ENCODE assay signal across 8 cellular contexts in the genomic region with DNA sequence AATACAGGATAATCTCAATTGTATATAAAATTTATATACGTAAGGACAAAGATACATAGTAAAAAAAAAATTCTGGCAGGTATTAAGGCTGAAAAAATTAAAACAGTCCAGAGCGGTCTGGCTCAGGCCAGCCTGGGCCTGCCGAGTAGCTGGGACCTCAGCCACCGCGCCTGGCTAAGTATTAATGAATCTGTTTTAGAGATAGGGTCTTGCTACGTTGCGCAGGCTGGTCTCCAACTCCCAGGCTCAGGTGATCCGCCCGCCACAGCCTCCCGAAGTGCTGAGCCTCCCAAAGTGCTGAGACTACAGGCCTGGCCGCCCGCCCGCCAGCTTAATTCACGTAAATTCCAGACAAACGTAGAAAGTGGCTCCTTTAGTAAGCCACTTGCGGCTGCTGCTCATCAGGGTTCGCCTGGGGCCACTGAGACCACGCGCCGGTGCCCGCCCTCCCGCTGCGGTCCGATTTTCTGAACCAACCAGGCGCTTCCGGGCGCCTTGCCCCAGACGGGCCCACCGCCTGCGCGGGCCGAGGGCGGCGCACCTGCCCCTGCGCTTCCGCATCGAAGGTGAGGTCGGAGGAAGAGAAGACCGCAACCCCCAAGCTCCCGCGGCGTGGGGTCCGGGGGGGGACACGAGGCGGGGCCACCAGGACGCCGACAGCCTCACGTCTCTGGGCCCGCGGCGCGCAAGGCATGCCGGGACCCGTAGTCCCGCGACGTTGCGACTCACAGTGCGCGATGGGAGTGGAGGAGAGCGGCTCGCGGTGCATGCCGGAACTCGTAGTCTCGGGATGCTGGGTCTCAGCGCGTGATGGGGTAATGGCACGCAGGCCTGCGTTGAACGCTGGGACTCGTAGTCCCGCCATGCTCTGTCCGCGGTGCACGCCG. TPM values are rescaled to one million over a fixed set of nuclear protein-coding genes. Genes with fewer than 3 reads are reported as not detected.
DNase-seq lines count a peak whose midpoint lies in the region; ATAC-seq and TF ChIP-seq lines count a peak whose summit lies in the region.

No MANE protein-coding gene starts in this region.

- H3K27ac Mint-ChIP-seq in T-helper 1 cell treated with Interleukin-12 subunit alpha and Interleukin-12 subunit beta and Interleukin-4 antibody, amounts not matched to agents 30 μg/mL and 1 μg/mL, for 36 hours = peak overlapping the region; percentile 99

- H3K9me3 ChIP-seq in upper lobe of left lung = no peaks in the 10 kb centered on the region

- peaks cover 25% of the 10 kb centered on the region for H3K36me3 Mint-ChIP-seq in T-helper 1 cell treated with Interleukin-12 subunit alpha and Interleukin-12 subunit beta and Interleukin-4 antibody, amounts not matched to agents 30 μg/mL and 1 μg/mL, for 36 hours (ENCODE audit: low read depth)

- peak in 3 of 4 donors; percentile 51 to 69 (median 67) for TF ChIP-seq POLR2A in upper lobe of left lung (IDR thresholded peaks at IDR 0.05)

- intact Hi-C loops in left cardiac atrium (cut with DNase I) = no loop called here
- intact Hi-C loops in posterior cingulate gyrus (cut with DNase I) = no loop called here

- peak; percentile 88 for DNase-seq in NCI-H1694 (lab: John Stamatoyannopoulos, UW)
- peak; percentile 76 to 100 (median 98) for DNase-seq in amygdala (lab: John Stamatoyannopoulos, UW)
- peak; percentile 100 for DNase-seq in left cardiac atrium
- peak; percentile 98 to 100 (median 100) for DNase-seq in posterior cingulate gyrus
- peak; percentile 99 to 100 for DNase-seq in upper lobe of left lung

- H3K27ac ChIP-seq in upper lobe of left lung = peak overlapping the region; percentile 99

- peak; percentile 94 for ATAC-seq in GM18498 (IDR thresholded peaks at IDR 0.05; ENCODE audit: unreplicated experiment)
- ATAC-seq in HG02885 (IDR thresholded peaks at IDR 0.05; ENCODE audit: poor library complexity, unreplicated experiment) = peak; percentile 92
- ATAC-seq in left cardiac atrium = peak; percentile 97 to 99
- ATAC-seq in upper lobe of left lung (ENCODE audit: low FRiP score in 2 of 2) = peak; percentile 98 to 99

- H3K36me3 ChIP-seq in upper lobe of left lung = no peaks in the 10 kb centered on the region

- H3K9me3 Mint-ChIP-seq in T-helper 1 cell treated with Interleukin-12 subunit alpha and Interleukin-12 subunit beta and Interleukin-4 antibody, amounts not matched to agents 30 μg/mL and 1 μg/mL, for 36 hours = no peaks in the 10 kb centered on the region

- peaks cover 44% of the 10 kb centered on the region for H3K4me1 Mint-ChIP-seq in T-helper 1 cell treated with Interleukin-12 subunit alpha and Interleukin-12 subunit beta and Interleukin-4 antibody, amounts not matched to agents 30 μg/mL and 1 μg/mL, for 36 hours (ENCODE audit: low read depth)

- no peaks in the 10 kb centered on the region for H3K27me3 Mint-ChIP-seq in T-helper 1 cell treated with Interleukin-12 subunit alpha and Interleukin-12 subunit beta and Interleukin-4 antibody, amounts not matched to agents 30 μg/mL and 1 μg/mL, for 36 hours (ENCODE audit: low read depth)

- peak in 1 of 6 experiments; percentile 13 for TF ChIP-seq CTCF in upper lobe of left lung (IDR thresholded peaks at IDR 0.05)

- H3K4me3 Mint-ChIP-seq in T-helper 1 cell treated with Interleukin-12 subunit alpha and Interleukin-12 subunit beta and Interleukin-4 antibody, amounts not matched to agents 30 μg/mL and 1 μg/mL, for 36 hours = peak overlapping the region; percentile 94

- peak in 1 of 4 donors; percentile 33 for TF ChIP-seq EP300 in upper lobe of left lung (IDR thresholded peaks at IDR 0.05)

- peaks cover 21 to 44% (median 33%) of the 10 kb centered on the region in 4 donors for H3K4me1 ChIP-seq in upper lobe of left lung

- no peaks in the 10 kb centered on the region for H3K27me3 ChIP-seq in upper lobe of left lung

- 3 to 6% methylated on average over 17 to 31 of the region's 77 CpGs for WGBS in upper lobe of left lung, 2 donors

- H3K4me3 ChIP-seq in upper lobe of left lung = peak overlapping the region; percentile 75 to 98 (median 90)

RNA-seq across cellular contexts. Expression of gene CTDP1, which starts 0.7 kb away (rescaled TPM):
- total RNA-seq in left cardiac atrium = 10 to 100 TPM in 1 of 2 donors, 1 to 10 TPM in 1; 9.7 to 11.7 TPM
- total RNA-seq in upper lobe of left lung = 10 to 100 TPM; 21.3 to 44.7 (median 29.7) TPM

Comparison
In these comparisons a context has a peak if more than half of its experiments do, and no peak if none do; other contexts are left out.
1. Peak in every context shown above with its lines: DNase-seq, ATAC-seq, H3K4me3 ChIP-seq and H3K27ac ChIP-seq.